ENCODE assay signal across 33 cellular contexts in genomic region chr13:66585669-66586203, GRCh38.
"Had no signal": no experiment of that assay in that cellular context is flagged by ENCODE, and none has a peak within 500 bp of the region (broad histone marks: within the 10 kb centered on the region; RNA-seq: fewer than 3 reads in every experiment).

No MANE protein-coding gene starts in this region.

- H3K36me3 Mint-ChIP-seq: activated naive CD4-positive, alpha-beta T cell treated with anti-CD3 and anti-CD28 coated beads, Interleukin-2, amount 10 ng/mL, durations not matched to agents 7 days and 5 days; activated naive CD8-positive, alpha-beta T cell treated with anti-CD3 and anti-CD28 coated beads, Interleukin-2, amount 10 ng/mL, durations not matched to agents 7 days and 5 days; naive thymus-derived CD4-positive, alpha-beta T cell; stimulated activated memory B cell treated with anti-CD40 and anti-IgM and Interleukin-4, amounts not matched to agents 10 μg/mL and 1 μg/mL and 100 μg/mL, for 72 hours; type B pancreatic cell had no signal

- H3K27me3 ChIP-seq: ovary, sigmoid colon, uterus had no signal

- H3K36me3 ChIP-seq: ovary, sigmoid colon, uterus, WERI-Rb-1 had no signal

- H3K27ac Mint-ChIP-seq: activated naive CD4-positive, alpha-beta T cell treated with anti-CD3 and anti-CD28 coated beads, Interleukin-2, amount 10 ng/mL, durations not matched to agents 7 days and 5 days; activated naive CD8-positive, alpha-beta T cell treated with anti-CD3 and anti-CD28 coated beads, Interleukin-2, amount 10 ng/mL, durations not matched to agents 7 days and 5 days; dendritic cell treated with granulocyte-macrophage colony-stimulating factor and Interleukin-4, amounts not matched to agents 40 ng/mL and 50 ng/mL, for 4 days; endodermal cell; naive thymus-derived CD4-positive, alpha-beta T cell; stimulated activated memory B cell treated with anti-CD40 and anti-IgM and Interleukin-4, amounts not matched to agents 10 μg/mL and 1 μg/mL and 100 μg/mL, for 72 hours; stimulated activated naive CD8-positive, alpha-beta T cell treated with anti-CD3 and anti-CD28 coated beads, Interleukin-15, amount 100 ng/mL, for 72 hours; T-helper 17 cell; type B pancreatic cell had no signal

- H3K4me1 ChIP-seq: psoas muscle, sigmoid colon, uterus had no signal

- H3K4me3 ChIP-seq: ovary, psoas muscle, sigmoid colon, uterus had no signal

- H3K9me3 ChIP-seq: ovary, psoas muscle, sigmoid colon, uterus had no signal

- H3K9me3 Mint-ChIP-seq: activated naive CD4-positive, alpha-beta T cell treated with anti-CD3 and anti-CD28 coated beads, Interleukin-2, amount 10 ng/mL, durations not matched to agents 7 days and 5 days; activated naive CD8-positive, alpha-beta T cell treated with anti-CD3 and anti-CD28 coated beads, Interleukin-2, amount 10 ng/mL, durations not matched to agents 7 days and 5 days; dendritic cell treated with granulocyte-macrophage colony-stimulating factor and Interleukin-4, amounts not matched to agents 40 ng/mL and 50 ng/mL, for 4 days; endodermal cell; stimulated activated memory B cell treated with anti-CD40 and anti-IgM and Interleukin-4, amounts not matched to agents 10 μg/mL and 1 μg/mL and 100 μg/mL, for 72 hours; stimulated activated naive CD8-positive, alpha-beta T cell treated with anti-CD3 and anti-CD28 coated beads, Interleukin-15, amount 100 ng/mL, for 72 hours had no signal

- H3K27me3 Mint-ChIP-seq: activated naive CD4-positive, alpha-beta T cell treated with anti-CD3 and anti-CD28 coated beads, Interleukin-2, amount 10 ng/mL, durations not matched to agents 7 days and 5 days; activated naive CD8-positive, alpha-beta T cell treated with anti-CD3 and anti-CD28 coated beads, Interleukin-2, amount 10 ng/mL, durations not matched to agents 7 days and 5 days; central memory CD8-positive, alpha-beta T cell; dendritic cell treated with granulocyte-macrophage colony-stimulating factor and Interleukin-4, amounts not matched to agents 40 ng/mL and 50 ng/mL, for 4 days; naive thymus-derived CD4-positive, alpha-beta T cell; stimulated activated memory B cell treated with anti-CD40 and anti-IgM and Interleukin-4, amounts not matched to agents 10 μg/mL and 1 μg/mL and 100 μg/mL, for 72 hours; stimulated activated naive CD8-positive, alpha-beta T cell treated with anti-CD3 and anti-CD28 coated beads, Interleukin-15, amount 100 ng/mL, for 72 hours; T-helper 17 cell had no signal

- DNase-seq: activated CD4-positive, alpha-beta T cell treated with anti-CD3 and anti-CD28 coated beads for 48 hours; activated CD4-positive, alpha-beta T cell treated with anti-CD3 and anti-CD28 coated beads, Interleukin-2, amount 50 U/mL, for 48 hours; activated CD8-positive, alpha-beta memory T cell treated with anti-CD3 and anti-CD28 coated beads, Interleukin-2, amount 50 U/mL, for 4 hours; activated gamma-delta T cell; activated naive CD4-positive, alpha-beta T cell treated with anti-CD3 and anti-CD28 coated beads, Interleukin-2, amount 10 ng/mL, durations not matched to agents 7 days and 5 days; activated naive CD8-positive, alpha-beta T cell treated with anti-CD3 and anti-CD28 coated beads, Interleukin-2, amount 10 ng/mL, durations not matched to agents 7 days and 5 days; activated T-cell treated with anti-CD3 and anti-CD28 coated beads, Interleukin-2, amount 50 U/mL, for 1 hour; amniotic stem cell; endodermal cell; foreskin fibroblast; left ventricle myocardium superior; mammary epithelial cell; midbrain; naive thymus-derived CD4-positive, alpha-beta T cell; ovary; psoas muscle; sigmoid colon; small intestine; stimulated activated CD4-positive, alpha-beta T cell treated with anti-CD3 and anti-CD28 coated beads, Interleukin-1b, Interleukin-23, amount 100 ng/mL, for 48 hours; stimulated activated CD4-positive, alpha-beta T cell treated with anti-CD3 and anti-CD28 coated beads, Interleukin-4, amount 100 ng/mL, for 4 hours; stimulated activated CD8-positive, alpha-beta memory T cell treated with anti-CD3 and anti-CD28 coated beads, Interleukin-4, amount 100 ng/mL, for 48 hours; stimulated activated naive CD8-positive, alpha-beta T cell treated with anti-CD3 and anti-CD28 coated beads, Interleukin-15, amount 100 ng/mL, for 72 hours; substantia nigra; T-helper 17 cell; T1000; uterus; WERI-Rb-1 had no signal

- ATAC-seq: activated CD4-positive, CD25-positive, alpha-beta regulatory T cell treated with anti-CD3 and anti-CD28 coated beads, Interleukin-2, amount 50 U/mL, for 24 hours; esophagus mucosa; left ventricle myocardium superior; naive thymus-derived CD4-positive, alpha-beta T cell; psoas muscle; stimulated activated memory B cell treated with anti-CD40 and anti-IgM and Interleukin-4, amounts not matched to agents 10 μg/mL and 1 μg/mL and 100 μg/mL, for 72 hours; stimulated activated naive CD8-positive, alpha-beta T cell treated with anti-CD3 and anti-CD28 coated beads, Interleukin-15, amount 100 ng/mL, for 72 hours; T-helper 17 cell had no signal

- H3K4me1 Mint-ChIP-seq: activated naive CD4-positive, alpha-beta T cell treated with anti-CD3 and anti-CD28 coated beads, Interleukin-2, amount 10 ng/mL, durations not matched to agents 7 days and 5 days; activated naive CD8-positive, alpha-beta T cell treated with anti-CD3 and anti-CD28 coated beads, Interleukin-2, amount 10 ng/mL, durations not matched to agents 7 days and 5 days; central memory CD8-positive, alpha-beta T cell; naive thymus-derived CD4-positive, alpha-beta T cell; stimulated activated memory B cell treated with anti-CD40 and anti-IgM and Interleukin-4, amounts not matched to agents 10 μg/mL and 1 μg/mL and 100 μg/mL, for 72 hours; stimulated activated naive CD8-positive, alpha-beta T cell treated with anti-CD3 and anti-CD28 coated beads, Interleukin-15, amount 100 ng/mL, for 72 hours; T-helper 17 cell had no signal

- H3K4me3 Mint-ChIP-seq: activated naive CD4-positive, alpha-beta T cell treated with anti-CD3 and anti-CD28 coated beads, Interleukin-2, amount 10 ng/mL, durations not matched to agents 7 days and 5 days; activated naive CD8-positive, alpha-beta T cell treated with anti-CD3 and anti-CD28 coated beads, Interleukin-2, amount 10 ng/mL, durations not matched to agents 7 days and 5 days; central memory CD8-positive, alpha-beta T cell; dendritic cell treated with granulocyte-macrophage colony-stimulating factor and Interleukin-4, amounts not matched to agents 40 ng/mL and 50 ng/mL, for 4 days; endodermal cell; naive thymus-derived CD4-positive, alpha-beta T cell; stimulated activated memory B cell treated with anti-CD40 and anti-IgM and Interleukin-4, amounts not matched to agents 10 μg/mL and 1 μg/mL and 100 μg/mL, for 72 hours; stimulated activated naive CD8-positive, alpha-beta T cell treated with anti-CD3 and anti-CD28 coated beads, Interleukin-15, amount 100 ng/mL, for 72 hours; T-helper 17 cell; type B pancreatic cell had no signal

- H3K27ac ChIP-seq: ovary, psoas muscle, sigmoid colon, uterus, WERI-Rb-1 had no signal
